Comparison of ENCODE assay signal across 9 cellular contexts in the genomic region with DNA sequence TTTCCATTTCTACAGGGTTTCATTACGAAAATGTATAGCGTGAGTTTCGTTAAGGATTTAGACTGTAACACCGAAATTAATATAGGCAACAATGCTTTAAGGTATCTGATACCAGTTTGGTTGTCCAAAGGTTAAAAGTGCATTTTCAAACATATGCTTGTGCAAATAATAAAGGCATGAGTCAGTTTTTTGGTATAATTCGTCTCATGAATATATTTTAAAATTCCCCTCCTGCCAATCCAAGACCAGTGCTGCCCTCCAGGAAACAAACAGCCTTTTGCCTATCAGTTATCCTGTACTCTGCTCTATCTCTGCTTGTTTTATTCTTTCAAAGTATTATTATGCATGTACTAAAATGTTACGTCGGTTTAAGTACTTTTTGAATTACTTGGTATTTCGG. TPM values are rescaled to one million over a fixed set of nuclear protein-coding genes. Genes with fewer than 3 reads are reported as not detected.
DNase-seq lines count a peak whose midpoint lies in the region; ATAC-seq and TF ChIP-seq lines count a peak whose summit lies in the region.
"Had no signal": no experiment of that assay in that cellular context is flagged by ENCODE, and none has a peak within 500 bp of the region (broad histone marks: within the 10 kb centered on the region; RNA-seq: fewer than 3 reads in every experiment).

No MANE protein-coding gene starts in this region.

- H3K4me3 Mint-ChIP-seq in activated B cell treated with CpG ODN at 0.5 μM for 24 hours: peak overlapping the region; percentile 92
- peak overlapping the region; percentile 98 for H3K4me3 Mint-ChIP-seq in stimulated activated memory B cell treated with anti-CD40 and anti-IgM and Interleukin-4, amounts not matched to agents 10 μg/mL and 1 μg/mL and 100 μg/mL, for 72 hours

- intact Hi-C loops in activated B cell treated with CpG ODN at 0.5 μM for 24 hours (cut with micrococcal nuclease): loop anchor here (10.0 kb wide), 1 partner anchor 71 kb away; no protein-coding TSS in a partner anchor

- H3K27me3 Mint-ChIP-seq in activated B cell treated with CpG ODN at 0.5 μM for 24 hours: no peaks in the 10 kb centered on the region
- H3K27me3 Mint-ChIP-seq in stimulated activated memory B cell treated with anti-CD40 and anti-IgM and Interleukin-4, amounts not matched to agents 10 μg/mL and 1 μg/mL and 100 μg/mL, for 72 hours: no peaks in the 10 kb centered on the region

- no CpG with 5 or more reads among the region's 8 CpGs for WGBS in iPS DF 6.9 (ENCODE audit: insufficient coverage, insufficient read length)

- POLR2A ChIA-PET in activated B cell treated with CpG ODN at 0.5 μM for 24 hours (lab: Charles Lee): no interaction called here

- TF ChIP-seq CTCF in activated B cell treated with CpG ODN at 0.5 μM for 24 hours (IDR thresholded peaks at IDR 0.05): no peak

- H3K4me3 ChIP-seq in iPS DF 6.9 (ENCODE audit: low read length): peak overlapping the region; percentile 12; the same call in 1 of the 2 replicates

- no peaks in the 10 kb centered on the region for H3K36me3 ChIP-seq in iPS DF 6.9 (ENCODE audit: control insufficient read depth, insufficient read depth, low read length)

- no peaks in the 10 kb centered on the region for H3K27me3 ChIP-seq in iPS DF 6.9 (ENCODE audit: control insufficient read depth, insufficient read depth, low read length)

- H3K4me1 ChIP-seq in iPS DF 6.9 (ENCODE audit: control insufficient read depth, insufficient read depth, low read length): peaks cover 4% of the 10 kb centered on the region; the same call in 1 of the 2 replicates

- peak overlapping the region; percentile 87 for H3K27ac Mint-ChIP-seq in activated B cell treated with CpG ODN at 0.5 μM for 24 hours
- peak overlapping the region; percentile 97 for H3K27ac Mint-ChIP-seq in stimulated activated memory B cell treated with anti-CD40 and anti-IgM and Interleukin-4, amounts not matched to agents 10 μg/mL and 1 μg/mL and 100 μg/mL, for 72 hours

- H3K9me3 ChIP-seq in iPS DF 6.9 (ENCODE audit: control insufficient read depth, insufficient read depth, low read length): no peaks in the 10 kb centered on the region

- ATAC-seq in activated B cell treated with CpG ODN at 0.5 μM for 24 hours (ENCODE audit: low read depth): no peak
- ATAC-seq in stimulated activated memory B cell treated with anti-CD40 and anti-IgM and Interleukin-4, amounts not matched to agents 10 μg/mL and 1 μg/mL and 100 μg/mL, for 72 hours: no peak
- ATAC-seq in activated CD4-positive, CD25-positive, alpha-beta regulatory T cell treated with anti-CD3 and anti-CD28 coated beads, Interleukin-2, amount 50 U/mL, for 24 hours: no peak

- H3K4me1 Mint-ChIP-seq in activated B cell treated with CpG ODN at 0.5 μM for 24 hours: peaks cover 74% of the 10 kb centered on the region
- H3K4me1 Mint-ChIP-seq in stimulated activated memory B cell treated with anti-CD40 and anti-IgM and Interleukin-4, amounts not matched to agents 10 μg/mL and 1 μg/mL and 100 μg/mL, for 72 hours: peaks cover 75% of the 10 kb centered on the region

- no peaks in the 10 kb centered on the region for H3K9me3 Mint-ChIP-seq in activated B cell treated with CpG ODN at 0.5 μM for 24 hours
- H3K9me3 Mint-ChIP-seq in stimulated activated memory B cell treated with anti-CD40 and anti-IgM and Interleukin-4, amounts not matched to agents 10 μg/mL and 1 μg/mL and 100 μg/mL, for 72 hours: no peaks in the 10 kb centered on the region

- H3K27ac ChIP-seq in iPS DF 6.9 (ENCODE audit: low read length): no peak overlapping the region
- H3K27ac ChIP-seq: 22Rv1 had no signal

- CTCF ChIA-PET in activated B cell treated with CpG ODN at 0.5 μM for 24 hours (lab: Charles Lee): no interaction called here

- DNase-seq in DMS 273 (lab: John Stamatoyannopoulos, UW; ENCODE audit: unreplicated experiment) (peak; percentile 24), DMS 273 treated with DMSO at 0.1 percent for 48 hours (lab: John Stamatoyannopoulos, UW) (no peak), activated B cell treated with CpG ODN at 0.5 μM for 24 hours (no peak), iPS DF 6.9 (ENCODE audit: low read depth, low spot score) (no peak), NCI-H1105 (lab: John Stamatoyannopoulos, UW) (no peak), NCI-H1417 treated with DMSO at 0.1 percent for 48 hours (lab: John Stamatoyannopoulos, UW) (no peak)

- peaks cover 32% of the 10 kb centered on the region for H3K36me3 Mint-ChIP-seq in activated B cell treated with CpG ODN at 0.5 μM for 24 hours (ENCODE audit: low read depth)
- peaks cover 12% of the 10 kb centered on the region for H3K36me3 Mint-ChIP-seq in stimulated activated memory B cell treated with anti-CD40 and anti-IgM and Interleukin-4, amounts not matched to agents 10 μg/mL and 1 μg/mL and 100 μg/mL, for 72 hours

RNA-seq across cellular contexts. Expression of a gene that starts 2.0 kb away (rescaled TPM):
- total RNA-seq in activated B cell treated with CpG ODN at 0.5 μM for 24 hours: 42.8 and 54.9 TPM in 2 replicates
